2 cellular contexts compared by ENCODE assay signal in genomic region chr11:2858995-2859705, GRCh38.
TF ChIP-seq lines count a peak whose summit lies in the region.

No MANE protein-coding gene starts in this region.

TF ChIP-seq in HEK293T, 16 proteins besides CTCF, POLR2A, EP300 and RAD21:
- TF ChIP-seq PKNOX1 (IDR thresholded peaks at IDR 0.05) (0 out of 2 replicates have a peak, but pooled peaks have one; percentile 36), CTBP1 (IDR thresholded peaks at IDR 0.05; ENCODE audit: borderline replicate concordance) (no peak), SP1 (IDR thresholded peaks at IDR 0.05) (no peak), TARDBP (IDR thresholded peaks at IDR 0.05) (no peak), LEF1 (IDR thresholded peaks at IDR 0.05; ENCODE audit: borderline replicate concordance) (no peak)
TF ChIP-seq in HEK293T: peak in this region for 1.

TF ChIP-seq in GM12878, 131 proteins besides CTCF, POLR2A, EP300 and RAD21 (continued from another document):
- 0 out of 2 replicates have a peak, but pooled peaks have one; percentile 16 for TF ChIP-seq PKNOX1 (IDR thresholded peaks at IDR 0.05)
TF ChIP-seq in GM12878: peak in this region for 1.
